In genomic region chr3:48684054-48684349, GRCh38 we compare ENCODE assay signal across 1 cellular context.
TF ChIP-seq lines count a peak whose summit lies in the region.

No MANE protein-coding gene starts in this region.

TF ChIP-seq in HCT116, 20 proteins besides CTCF, POLR2A, EP300 and RAD21 (continued from another document):
- TF ChIP-seq TCF7L2 (IDR thresholded peaks at IDR 0.05; ENCODE audit: borderline replicate concordance, extremely low read depth, insufficient read depth, insufficient read length), result no peak
- TF ChIP-seq, protein P1, sequence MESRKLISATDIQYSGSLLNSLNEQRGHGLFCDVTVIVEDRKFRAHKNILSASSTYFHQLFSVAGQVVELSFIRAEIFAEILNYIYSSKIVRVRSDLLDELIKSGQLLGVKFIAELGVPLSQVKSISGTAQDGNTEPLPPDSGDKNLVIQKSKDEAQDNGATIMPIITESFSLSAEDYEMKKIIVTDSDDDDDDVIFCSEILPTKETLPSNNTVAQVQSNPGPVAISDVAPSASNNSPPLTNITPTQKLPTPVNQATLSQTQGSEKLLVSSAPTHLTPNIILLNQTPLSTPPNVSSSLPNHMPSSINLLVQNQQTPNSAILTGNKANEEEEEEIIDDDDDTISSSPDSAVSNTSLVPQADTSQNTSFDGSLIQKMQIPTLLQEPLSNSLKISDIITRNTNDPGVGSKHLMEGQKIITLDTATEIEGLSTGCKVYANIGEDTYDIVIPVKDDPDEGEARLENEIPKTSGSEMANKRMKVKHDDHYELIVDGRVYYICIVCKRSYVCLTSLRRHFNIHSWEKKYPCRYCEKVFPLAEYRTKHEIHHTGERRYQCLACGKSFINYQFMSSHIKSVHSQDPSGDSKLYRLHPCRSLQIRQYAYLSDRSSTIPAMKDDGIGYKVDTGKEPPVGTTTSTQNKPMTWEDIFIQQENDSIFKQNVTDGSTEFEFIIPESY (IDR thresholded peaks at IDR 0.05; ENCODE audit: extremely low read depth, insufficient replicate concordance, low read length), result no peak
